Comparison of ENCODE assay signal across 8 cellular contexts in genomic region chr18:3624818-3625716, GRCh38.
DNase-seq lines count a peak whose midpoint lies in the region; ATAC-seq, FAIRE-seq and TF ChIP-seq lines count a peak whose summit lies in the region.

No MANE protein-coding gene starts in this region.

- H3K36me3 ChIP-seq in astrocyte (ENCODE audit: insufficient read depth, low read length) (no peaks in the 10 kb centered on the region), kidney epithelial cell (ENCODE audit: control insufficient read depth, insufficient read depth, low read length) (no peaks in the 10 kb centered on the region), MM.1S (replicated peaks; ENCODE audit: insufficient read depth, low read length) (no peaks in the 10 kb centered on the region)

- H4K20me1 ChIP-seq in astrocyte (ENCODE audit: insufficient read depth, low read length) = no peaks in the 10 kb centered on the region
- H4K20me1 ChIP-seq in MM.1S (ENCODE audit: insufficient read depth, low read length) = no peaks in the 10 kb centered on the region

- peak overlapping the region; percentile 38 for H3K4me3 ChIP-seq in astrocyte (ENCODE audit: insufficient read depth, low read depth, low read length)
- H3K4me3 ChIP-seq in kidney epithelial cell (ENCODE audit: low read depth, low read length) = peak overlapping the region; percentile 28
- no peak overlapping the region for H3K4me3 ChIP-seq in MM.1S (ENCODE audit: low read length)

- H3K4me1 ChIP-seq in astrocyte (ENCODE audit: insufficient read depth, low read length) (peaks cover 37% of the 10 kb centered on the region), MM.1S (ENCODE audit: low read length) (no peaks in the 10 kb centered on the region)

- ATAC-seq in GM21786 (IDR thresholded peaks at IDR 0.05; ENCODE audit: unreplicated experiment) (peak; percentile 72), SK-N-SH treated with all-trans-retinoic acid at 6 μM for 48 hours (peak; percentile 68), HG02642 (IDR thresholded peaks at IDR 0.05; ENCODE audit: poor library complexity, unreplicated experiment) (no peak)

- H3K9me3 Mint-ChIP-seq in astrocyte (ENCODE audit: unreplicated experiment) = no peaks in the 10 kb centered on the region

- no peaks in the 10 kb centered on the region for H3K36me3 Mint-ChIP-seq in astrocyte (ENCODE audit: low read depth, unreplicated experiment)

- no peaks in the 10 kb centered on the region for H3K79me2 ChIP-seq in astrocyte (ENCODE audit: insufficient read depth, low read length)
- H3K79me2 ChIP-seq in MM.1S (ENCODE audit: low read length) = no peaks in the 10 kb centered on the region

- H2AFZ ChIP-seq in astrocyte (ENCODE audit: low read depth, low read length) (peak overlapping the region; percentile 44), MM.1S (ENCODE audit: low read length) (no peak overlapping the region)

- peak overlapping the region; percentile 79 for H3K4me3 Mint-ChIP-seq in astrocyte (ENCODE audit: unreplicated experiment)

- FAIRE-seq in astrocyte (lab: Jason Lieb, UNC) = peak; percentile 77

- H3K27ac Mint-ChIP-seq in astrocyte (ENCODE audit: unreplicated experiment) = peak overlapping the region; percentile 99

- H3K27me3 Mint-ChIP-seq in astrocyte (ENCODE audit: low read depth, unreplicated experiment) = no peaks in the 10 kb centered on the region

- peak; percentile 99 for DNase-seq in astrocyte (ENCODE audit: low read depth)
- peak; percentile 96 for DNase-seq in kidney epithelial cell (ENCODE audit: low read depth)
- peak; percentile 45 to 76 for DNase-seq in stimulated activated CD4-positive, alpha-beta T cell treated with anti-CD3 and anti-CD28 coated beads, Interleukin-4, amount 100 ng/mL, for 4 hours
- DNase-seq in MM.1S = no peak
- no peak for DNase-seq in SKM-1 (lab: John Stamatoyannopoulos, UW; ENCODE audit: unreplicated experiment)

- no peaks in the 10 kb centered on the region for H3F3A ChIP-seq in MM.1S (ENCODE audit: insufficient read depth, low read length)

- TF ChIP-seq CTCF in astrocyte (IDR thresholded peaks at IDR 0.05; ENCODE audit: insufficient read depth, low read depth, low read length) = no peak
- no peak for TF ChIP-seq CTCF in kidney epithelial cell (IDR thresholded peaks at IDR 0.05; ENCODE audit: insufficient read depth, low read length, poor library complexity, severe bottlenecking)
- TF ChIP-seq CTCF in MM.1S (IDR thresholded peaks at IDR 0.05; ENCODE audit: low read length) = no peak

- H3K27me3 ChIP-seq in astrocyte (ENCODE audit: insufficient read depth, low read length) = no peaks in the 10 kb centered on the region
- H3K27me3 ChIP-seq in kidney epithelial cell (ENCODE audit: control insufficient read depth, insufficient read depth, low read length) = no peaks in the 10 kb centered on the region
- H3K27me3 ChIP-seq in MM.1S (replicated peaks; ENCODE audit: insufficient read depth, low read length) = no peaks in the 10 kb centered on the region

- peaks cover 43% of the 10 kb centered on the region for H3K4me1 Mint-ChIP-seq in astrocyte (ENCODE audit: low read depth, unreplicated experiment)

- H3K9ac ChIP-seq in astrocyte (ENCODE audit: low read length) (peak overlapping the region; percentile 91), MM.1S (ENCODE audit: low read length) (no peak overlapping the region)

- no peaks in the 10 kb centered on the region for H3K9me2 ChIP-seq in MM.1S (replicated peaks; ENCODE audit: insufficient read depth, low read length)

- H3K4me2 ChIP-seq in astrocyte (ENCODE audit: low read length) = peak overlapping the region; percentile 83
- no peak overlapping the region for H3K4me2 ChIP-seq in MM.1S (ENCODE audit: low read depth, low read length)

- peak overlapping the region; percentile 99 for H3K27ac ChIP-seq in astrocyte (ENCODE audit: low read depth, low read length)
- H3K27ac ChIP-seq in MM.1S (ENCODE audit: low read length) = no peak overlapping the region

- no peaks in the 10 kb centered on the region for H3K9me3 ChIP-seq in astrocyte (ENCODE audit: insufficient read depth, low read depth, low read length)
- no peaks in the 10 kb centered on the region for H3K9me3 ChIP-seq in MM.1S (replicated peaks; ENCODE audit: insufficient read depth, low read length)

TF ChIP-seq in SK-N-SH treated with all-trans-retinoic acid at 6 μM for 48 hours, 23 proteins besides CTCF, POLR2A, EP300 and RAD21:
- TF ChIP-seq CREB5 (CRISPR knock-in tag; IDR thresholded peaks at IDR 0.05; ENCODE audit: low read depth) = 0 out of 2 replicates have a peak, but pooled peaks have one; percentile 9
- TF ChIP-seq ISL1 (CRISPR knock-in tag; IDR thresholded peaks at IDR 0.05) = peak; percentile 71
- peak; percentile 41; the same call in 1 of the 2 replicates for TF ChIP-seq CSDC2 (CRISPR knock-in tag; IDR thresholded peaks at IDR 0.05)
- no peak for TF ChIP-seq CSRNP3 (CRISPR knock-in tag; IDR thresholded peaks at IDR 0.05)
- no peak for TF ChIP-seq TOX (CRISPR knock-in tag; IDR thresholded peaks at IDR 0.05; ENCODE audit: borderline replicate concordance)

Comparison
In these comparisons a context has a peak if more than half of its experiments do, and no peak if none do; other contexts are left out.
1. DNase-seq: peak in astrocyte (single experiment), kidney epithelial cell (single experiment) and stimulated activated CD4-positive, alpha-beta T cell treated with anti-CD3 and anti-CD28 coated beads, Interleukin-4, amount 100 ng/mL, for 4 hours (2 of 2); none in MM.1S (single experiment) and SKM-1 (single experiment).